ENCODE assay signal across 1 cellular context in the genomic region with DNA sequence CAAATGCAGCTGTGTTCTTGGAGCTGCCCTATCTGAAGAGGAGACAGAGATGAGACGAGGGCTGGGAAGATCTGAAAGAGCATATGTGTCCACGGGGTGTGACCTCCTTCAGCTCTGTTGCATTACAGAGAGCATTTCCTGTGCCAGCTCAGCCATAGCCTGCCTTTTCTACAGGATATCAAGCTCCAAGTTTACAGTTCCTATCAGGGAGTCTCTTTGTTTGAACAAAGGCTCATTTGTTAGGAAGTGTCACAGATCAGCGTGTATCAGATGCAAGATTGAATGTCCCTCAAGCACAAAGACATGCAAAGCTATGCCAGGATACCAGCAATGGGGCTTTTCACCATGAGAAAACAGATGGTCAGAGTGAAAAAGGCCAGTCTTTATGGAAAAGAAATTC.
TF ChIP-seq lines count a peak whose summit lies in the region.

No MANE protein-coding gene starts in this region.

TF ChIP-seq in H1, 55 proteins besides CTCF, POLR2A, EP300 and RAD21 (continued from another document):
- TF ChIP-seq, protein P1, sequence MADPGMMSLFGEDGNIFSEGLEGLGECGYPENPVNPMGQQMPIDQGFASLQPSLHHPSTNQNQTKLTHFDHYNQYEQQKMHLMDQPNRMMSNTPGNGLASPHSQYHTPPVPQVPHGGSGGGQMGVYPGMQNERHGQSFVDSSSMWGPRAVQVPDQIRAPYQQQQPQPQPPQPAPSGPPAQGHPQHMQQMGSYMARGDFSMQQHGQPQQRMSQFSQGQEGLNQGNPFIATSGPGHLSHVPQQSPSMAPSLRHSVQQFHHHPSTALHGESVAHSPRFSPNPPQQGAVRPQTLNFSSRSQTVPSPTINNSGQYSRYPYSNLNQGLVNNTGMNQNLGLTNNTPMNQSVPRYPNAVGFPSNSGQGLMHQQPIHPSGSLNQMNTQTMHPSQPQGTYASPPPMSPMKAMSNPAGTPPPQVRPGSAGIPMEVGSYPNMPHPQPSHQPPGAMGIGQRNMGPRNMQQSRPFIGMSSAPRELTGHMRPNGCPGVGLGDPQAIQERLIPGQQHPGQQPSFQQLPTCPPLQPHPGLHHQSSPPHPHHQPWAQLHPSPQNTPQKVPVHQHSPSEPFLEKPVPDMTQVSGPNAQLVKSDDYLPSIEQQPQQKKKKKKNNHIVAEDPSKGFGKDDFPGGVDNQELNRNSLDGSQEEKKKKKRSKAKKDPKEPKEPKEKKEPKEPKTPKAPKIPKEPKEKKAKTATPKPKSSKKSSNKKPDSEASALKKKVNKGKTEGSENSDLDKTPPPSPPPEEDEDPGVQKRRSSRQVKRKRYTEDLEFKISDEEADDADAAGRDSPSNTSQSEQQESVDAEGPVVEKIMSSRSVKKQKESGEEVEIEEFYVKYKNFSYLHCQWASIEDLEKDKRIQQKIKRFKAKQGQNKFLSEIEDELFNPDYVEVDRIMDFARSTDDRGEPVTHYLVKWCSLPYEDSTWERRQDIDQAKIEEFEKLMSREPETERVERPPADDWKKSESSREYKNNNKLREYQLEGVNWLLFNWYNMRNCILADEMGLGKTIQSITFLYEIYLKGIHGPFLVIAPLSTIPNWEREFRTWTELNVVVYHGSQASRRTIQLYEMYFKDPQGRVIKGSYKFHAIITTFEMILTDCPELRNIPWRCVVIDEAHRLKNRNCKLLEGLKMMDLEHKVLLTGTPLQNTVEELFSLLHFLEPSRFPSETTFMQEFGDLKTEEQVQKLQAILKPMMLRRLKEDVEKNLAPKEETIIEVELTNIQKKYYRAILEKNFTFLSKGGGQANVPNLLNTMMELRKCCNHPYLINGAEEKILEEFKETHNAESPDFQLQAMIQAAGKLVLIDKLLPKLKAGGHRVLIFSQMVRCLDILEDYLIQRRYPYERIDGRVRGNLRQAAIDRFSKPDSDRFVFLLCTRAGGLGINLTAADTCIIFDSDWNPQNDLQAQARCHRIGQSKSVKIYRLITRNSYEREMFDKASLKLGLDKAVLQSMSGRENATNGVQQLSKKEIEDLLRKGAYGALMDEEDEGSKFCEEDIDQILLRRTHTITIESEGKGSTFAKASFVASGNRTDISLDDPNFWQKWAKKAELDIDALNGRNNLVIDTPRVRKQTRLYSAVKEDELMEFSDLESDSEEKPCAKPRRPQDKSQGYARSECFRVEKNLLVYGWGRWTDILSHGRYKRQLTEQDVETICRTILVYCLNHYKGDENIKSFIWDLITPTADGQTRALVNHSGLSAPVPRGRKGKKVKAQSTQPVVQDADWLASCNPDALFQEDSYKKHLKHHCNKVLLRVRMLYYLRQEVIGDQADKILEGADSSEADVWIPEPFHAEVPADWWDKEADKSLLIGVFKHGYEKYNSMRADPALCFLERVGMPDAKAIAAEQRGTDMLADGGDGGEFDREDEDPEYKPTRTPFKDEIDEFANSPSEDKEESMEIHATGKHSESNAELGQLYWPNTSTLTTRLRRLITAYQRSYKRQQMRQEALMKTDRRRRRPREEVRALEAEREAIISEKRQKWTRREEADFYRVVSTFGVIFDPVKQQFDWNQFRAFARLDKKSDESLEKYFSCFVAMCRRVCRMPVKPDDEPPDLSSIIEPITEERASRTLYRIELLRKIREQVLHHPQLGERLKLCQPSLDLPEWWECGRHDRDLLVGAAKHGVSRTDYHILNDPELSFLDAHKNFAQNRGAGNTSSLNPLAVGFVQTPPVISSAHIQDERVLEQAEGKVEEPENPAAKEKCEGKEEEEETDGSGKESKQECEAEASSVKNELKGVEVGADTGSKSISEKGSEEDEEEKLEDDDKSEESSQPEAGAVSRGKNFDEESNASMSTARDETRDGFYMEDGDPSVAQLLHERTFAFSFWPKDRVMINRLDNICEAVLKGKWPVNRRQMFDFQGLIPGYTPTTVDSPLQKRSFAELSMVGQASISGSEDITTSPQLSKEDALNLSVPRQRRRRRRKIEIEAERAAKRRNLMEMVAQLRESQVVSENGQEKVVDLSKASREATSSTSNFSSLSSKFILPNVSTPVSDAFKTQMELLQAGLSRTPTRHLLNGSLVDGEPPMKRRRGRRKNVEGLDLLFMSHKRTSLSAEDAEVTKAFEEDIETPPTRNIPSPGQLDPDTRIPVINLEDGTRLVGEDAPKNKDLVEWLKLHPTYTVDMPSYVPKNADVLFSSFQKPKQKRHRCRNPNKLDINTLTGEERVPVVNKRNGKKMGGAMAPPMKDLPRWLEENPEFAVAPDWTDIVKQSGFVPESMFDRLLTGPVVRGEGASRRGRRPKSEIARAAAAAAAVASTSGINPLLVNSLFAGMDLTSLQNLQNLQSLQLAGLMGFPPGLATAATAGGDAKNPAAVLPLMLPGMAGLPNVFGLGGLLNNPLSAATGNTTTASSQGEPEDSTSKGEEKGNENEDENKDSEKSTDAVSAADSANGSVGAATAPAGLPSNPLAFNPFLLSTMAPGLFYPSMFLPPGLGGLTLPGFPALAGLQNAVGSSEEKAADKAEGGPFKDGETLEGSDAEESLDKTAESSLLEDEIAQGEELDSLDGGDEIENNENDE (IDR thresholded peaks at IDR 0.05; ENCODE audit: insufficient replicate concordance, low read length): no peak
- TF ChIP-seq TAF7 (optimal IDR thresholded peaks at IDR 0.05; ENCODE audit: borderline replicate concordance, low read depth, low read length): no peak
- no peak for TF ChIP-seq ZNF274 (IDR thresholded peaks at IDR 0.05; ENCODE audit: borderline replicate concordance, extremely low read depth, low read length)
- no peak for TF ChIP-seq KDM5A (IDR thresholded peaks at IDR 0.05; ENCODE audit: low read length)
- TF ChIP-seq SUZ12 (IDR thresholded peaks at IDR 0.05; ENCODE audit: low read length): no peak
